ENCODE assay signal across 8 cellular contexts in the genomic region with DNA sequence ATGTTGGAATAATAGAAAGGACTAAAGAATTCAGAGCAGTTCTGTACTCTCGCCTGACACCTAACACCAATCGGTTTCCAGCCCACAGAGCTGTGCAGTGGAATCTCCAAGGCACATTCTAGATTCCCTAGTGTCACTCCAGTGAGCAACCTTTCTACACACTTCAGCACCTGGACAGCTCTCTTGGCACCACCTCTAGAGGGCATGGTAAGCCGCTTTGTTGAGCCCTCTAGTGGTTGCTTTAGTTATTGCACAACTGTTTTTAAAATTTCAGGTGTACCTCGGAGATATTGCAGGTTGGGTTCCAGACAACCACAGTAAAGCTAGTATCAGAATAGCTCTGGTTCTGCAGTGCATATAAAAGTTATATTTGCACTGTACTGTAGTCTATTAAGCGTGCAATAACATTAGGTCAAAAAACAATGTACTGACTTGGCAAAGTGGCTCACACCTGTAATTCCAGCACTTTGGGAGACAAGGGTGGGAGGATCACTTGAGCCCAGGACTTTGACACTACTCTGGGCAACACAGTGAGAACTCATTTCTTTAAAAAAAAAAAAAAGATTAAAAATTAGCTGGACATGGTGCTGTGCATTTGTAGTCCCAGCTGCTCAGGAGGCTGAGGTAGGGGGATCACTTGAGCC. TPM values are rescaled to one million over a fixed set of nuclear protein-coding genes. Genes with fewer than 3 reads are reported as not detected.
A peak's percentile ranks its signal among the peaks of the same experiment; 100 is the strongest.
DNase-seq lines count a peak whose midpoint lies in the region; TF ChIP-seq lines count a peak whose summit lies in the region.

No MANE protein-coding gene starts in this region.

- H4K20me1 ChIP-seq in MM.1S (ENCODE audit: insufficient read depth, low read length), result no peaks in the 10 kb centered on the region

- intact Hi-C loops in posterior cingulate gyrus (cut with DNase I) (loop anchor here (2.0 kb wide), 1 partner anchor 148 kb away; no protein-coding TSS in a partner anchor), uterus (cut with DNase I; ENCODE audit: low total_unique reads) (no loop called here)

- H3K4me3 ChIP-seq in MM.1S (ENCODE audit: low read length) (no peak overlapping the region), SJSA1 (no peak overlapping the region), uterus (no peak overlapping the region)

- POLR2A ChIA-PET in GM10248 (lab: Yijun Ruan, JAX), result no interaction called here

- no peaks in the 10 kb centered on the region for H3K4me1 ChIP-seq in MM.1S (ENCODE audit: low read length)
- no peaks in the 10 kb centered on the region for H3K4me1 ChIP-seq in SJSA1 (replicated peaks)
- H3K4me1 ChIP-seq in uterus, result no peaks in the 10 kb centered on the region

- no peaks in the 10 kb centered on the region for H3K36me3 ChIP-seq in MM.1S (replicated peaks; ENCODE audit: insufficient read depth, low read length)
- no peaks in the 10 kb centered on the region for H3K36me3 ChIP-seq in SJSA1
- H3K36me3 ChIP-seq in uterus, result no peaks in the 10 kb centered on the region

- DNase-seq in GM10248 (ENCODE audit: extremely low spot score) (peak; percentile 81), HCEC 1CT (peak; percentile 65), MM.1S (peak; percentile 91), SJSA1 (ENCODE audit: low read depth in 1 of 2, low spot score in 2 of 2) (peak; percentile 46 to 64), glomerular endothelial cell (ENCODE audit: extremely low read depth, low read depth, low spot score) (peak; percentile 58), posterior cingulate gyrus (peak in 6 of 10 donors; percentile 41 to 91 (median 48)), uterus (peak; percentile 55 to 63)
- DNase-seq in activated naive CD4-positive, alpha-beta T cell treated with Interleukin-2 at 50 U/mL for 16 hours, result peak; percentile 65

- no peaks in the 10 kb centered on the region for H3K9me2 ChIP-seq in MM.1S (replicated peaks; ENCODE audit: insufficient read depth, low read length)

- no peaks in the 10 kb centered on the region for H3K79me2 ChIP-seq in MM.1S (ENCODE audit: low read length)

- no peak overlapping the region for H2AFZ ChIP-seq in MM.1S (ENCODE audit: low read length)

- TF ChIP-seq CTCF in GM10248 (IDR thresholded peaks at IDR 0.05; ENCODE audit: control extremely low read depth, extremely low read depth, low read depth, missing control alignments), result peak; percentile 98
- peak; percentile 97 for TF ChIP-seq CTCF in MM.1S (IDR thresholded peaks at IDR 0.05; ENCODE audit: low read length)
- TF ChIP-seq CTCF in uterus (IDR thresholded peaks at IDR 0.05), result peak; percentile 73 to 83 (median 76)

- peaks cover 5% of the 10 kb centered on the region; the same call in 1 of the 2 replicates for H3F3A ChIP-seq in MM.1S (ENCODE audit: insufficient read depth, low read length)

- no peak overlapping the region for H3K4me2 ChIP-seq in MM.1S (ENCODE audit: low read depth, low read length)

- CTCF ChIA-PET in GM10248 (lab: Yijun Ruan, JAX), result interaction anchor here (0.7 to 2.1 kb wide), 16 partner anchors 9 to 1798 kb away, joined by 3 to 22 read pairs (median 4); no protein-coding TSS in a partner anchor

- H3K27ac ChIP-seq in MM.1S (ENCODE audit: low read length) (no peak overlapping the region), SJSA1 (no peak overlapping the region), uterus (no peak overlapping the region)

- H3K9me3 ChIP-seq in MM.1S (replicated peaks; ENCODE audit: insufficient read depth, low read length) (no peaks in the 10 kb centered on the region), SJSA1 (replicated peaks) (no peaks in the 10 kb centered on the region), uterus (no peaks in the 10 kb centered on the region)

- H3K27me3 ChIP-seq in MM.1S (replicated peaks; ENCODE audit: insufficient read depth, low read length) (no peaks in the 10 kb centered on the region), SJSA1 (replicated peaks) (no peaks in the 10 kb centered on the region), uterus (no peaks in the 10 kb centered on the region)

- no peak for TF ChIP-seq POLR2A in uterus (IDR thresholded peaks at IDR 0.05)

- no peak overlapping the region for H3K9ac ChIP-seq in MM.1S (ENCODE audit: low read length)

RNA-seq across cellular contexts. Expression of gene ERC2, which starts 26.5 kb away (rescaled TPM):
- 0.13 and 0.81 TPM in 2 replicates for total RNA-seq in SJSA1 (2014; rRNA removed; shearing (Covaris generic))
- total RNA-seq in glomerular endothelial cell (0.19 and 1.3 TPM in 2 replicates), uterus (1 to 10 TPM in 2 of 4 donors, not detected in 2; 1.7 to 5.5 TPM)
